In genomic region chr4:2041234-2042130, GRCh38 we compare ENCODE assay signal across 8 cellular contexts. TPM values are rescaled to one million over a fixed set of nuclear protein-coding genes. Genes with fewer than 3 reads are reported as not detected.
A peak's percentile ranks its signal among the peaks of the same experiment; 100 is the strongest.
DNase-seq lines count a peak whose midpoint lies in the region; ATAC-seq and TF ChIP-seq lines count a peak whose summit lies in the region.

No MANE protein-coding gene starts in this region.

- no peaks in the 10 kb centered on the region for H3K36me3 Mint-ChIP-seq in activated T-helper 1 cell treated with anti-CD3 and anti-CD28 coated beads, Interleukin-12 subunit alpha, Interleukin-12 subunit beta, Interleukin-2, Interleukin-4 antibody, amounts not matched to agents 30 ng/mL and 10 ng/mL and 1 ng/mL, durations not matched to agents 14 hours and 24 hours and 36 hours (ENCODE audit: low read depth)
- H3K36me3 Mint-ChIP-seq in naive thymus-derived CD8-positive, alpha-beta T cell, result peaks cover 0 to 2% (median 0%) of the 10 kb centered on the region in 3 donors
- H3K36me3 Mint-ChIP-seq in stimulated activated effector memory CD8-positive, alpha-beta T cell treated with anti-CD3 and anti-CD28 coated beads, Interleukin-12 subunit alpha, Interleukin-12 subunit beta, amount 100 ng/mL, for 72 hours, result no peaks in the 10 kb centered on the region

- peaks cover 7% of the 10 kb centered on the region for H3K4me1 Mint-ChIP-seq in activated T-helper 1 cell treated with anti-CD3 and anti-CD28 coated beads, Interleukin-12 subunit alpha, Interleukin-12 subunit beta, Interleukin-2, Interleukin-4 antibody, amounts not matched to agents 30 ng/mL and 10 ng/mL and 1 ng/mL, durations not matched to agents 14 hours and 24 hours and 36 hours (ENCODE audit: low read depth)
- peaks cover 0 to 7% (median 3%) of the 10 kb centered on the region in 4 donors for H3K4me1 Mint-ChIP-seq in naive thymus-derived CD8-positive, alpha-beta T cell
- H3K4me1 Mint-ChIP-seq in stimulated activated effector memory CD8-positive, alpha-beta T cell treated with anti-CD3 and anti-CD28 coated beads, Interleukin-12 subunit alpha, Interleukin-12 subunit beta, amount 100 ng/mL, for 72 hours, result no peaks in the 10 kb centered on the region

- ATAC-seq in GM19023 (IDR thresholded peaks at IDR 0.05; ENCODE audit: unreplicated experiment), result peak; percentile 53
- peak; percentile 66 to 68 for ATAC-seq in naive thymus-derived CD8-positive, alpha-beta T cell
- ATAC-seq in stimulated activated effector memory CD8-positive, alpha-beta T cell treated with anti-CD3 and anti-CD28 coated beads, Interleukin-12 subunit alpha, Interleukin-12 subunit beta, amount 100 ng/mL, for 72 hours, result peak; percentile 81

- peak overlapping the region; percentile 92 for H3K4me3 ChIP-seq in AG09309 (ENCODE audit: control insufficient read depth, low read depth, low read length)
- peak overlapping the region; percentile 86 to 99 (median 94) for H3K4me3 ChIP-seq in Peyer's patch
- H3K4me3 ChIP-seq in fibroblast of pulmonary artery (replicated peaks; ENCODE audit: low read depth, low read length), result peak overlapping the region; percentile 77

- H3K27me3 Mint-ChIP-seq in activated T-helper 1 cell treated with anti-CD3 and anti-CD28 coated beads, Interleukin-12 subunit alpha, Interleukin-12 subunit beta, Interleukin-2, Interleukin-4 antibody, amounts not matched to agents 30 ng/mL and 10 ng/mL and 1 ng/mL, durations not matched to agents 14 hours and 24 hours and 36 hours (ENCODE audit: insufficient read depth), result peaks cover 31% of the 10 kb centered on the region
- H3K27me3 Mint-ChIP-seq in naive thymus-derived CD8-positive, alpha-beta T cell, result peaks cover 6 to 45% (median 27%) of the 10 kb centered on the region in 5 donors

- no peaks in the 10 kb centered on the region for H3K9me3 Mint-ChIP-seq in activated T-helper 1 cell treated with anti-CD3 and anti-CD28 coated beads, Interleukin-12 subunit alpha, Interleukin-12 subunit beta, Interleukin-2, Interleukin-4 antibody, amounts not matched to agents 30 ng/mL and 10 ng/mL and 1 ng/mL, durations not matched to agents 14 hours and 24 hours and 36 hours
- H3K9me3 Mint-ChIP-seq in naive thymus-derived CD8-positive, alpha-beta T cell, result no peaks in the 10 kb centered on the region
- H3K9me3 Mint-ChIP-seq in stimulated activated effector memory CD8-positive, alpha-beta T cell treated with anti-CD3 and anti-CD28 coated beads, Interleukin-12 subunit alpha, Interleukin-12 subunit beta, amount 100 ng/mL, for 72 hours, result no peaks in the 10 kb centered on the region

- no peaks in the 10 kb centered on the region for H3K9me3 ChIP-seq in Peyer's patch

- peak; percentile 3 for DNase-seq in AG09309 (ENCODE audit: low read depth)
- DNase-seq in HS-5 (ENCODE audit: low read depth), result peak; percentile 49
- peak; percentile 77 to 92 (median 79) for DNase-seq in Peyer's patch
- peak; percentile 87 for DNase-seq in activated T-helper 1 cell treated with anti-CD3 and anti-CD28 coated beads, Interleukin-12 subunit alpha, Interleukin-12 subunit beta, Interleukin-2, Interleukin-4 antibody, amounts not matched to agents 30 ng/mL and 10 ng/mL and 1 ng/mL, durations not matched to agents 14 hours and 24 hours and 36 hours (ENCODE audit: low spot score)
- DNase-seq in fibroblast of pulmonary artery (ENCODE audit: low read depth), result peak; percentile 79
- DNase-seq in naive thymus-derived CD8-positive, alpha-beta T cell, result peak; percentile 62 to 90 (median 74)
- DNase-seq in stimulated activated effector memory CD8-positive, alpha-beta T cell treated with anti-CD3 and anti-CD28 coated beads, Interleukin-12 subunit alpha, Interleukin-12 subunit beta, amount 100 ng/mL, for 72 hours (ENCODE audit: low spot score in 2 of 2), result peak; percentile 84 to 94

- H3K27me3 ChIP-seq in Peyer's patch, result peaks cover 0 to 10% of the 10 kb centered on the region in 2 donors

- no peak for TF ChIP-seq POLR2A in Peyer's patch (IDR thresholded peaks at IDR 0.05)

- no peak overlapping the region for H3K27ac Mint-ChIP-seq in activated T-helper 1 cell treated with anti-CD3 and anti-CD28 coated beads, Interleukin-12 subunit alpha, Interleukin-12 subunit beta, Interleukin-2, Interleukin-4 antibody, amounts not matched to agents 30 ng/mL and 10 ng/mL and 1 ng/mL, durations not matched to agents 14 hours and 24 hours and 36 hours
- H3K27ac Mint-ChIP-seq in naive thymus-derived CD8-positive, alpha-beta T cell, result peak overlapping the region in 5 of 10 donors; percentile 20 to 70 (median 47)
- no peak overlapping the region for H3K27ac Mint-ChIP-seq in stimulated activated effector memory CD8-positive, alpha-beta T cell treated with anti-CD3 and anti-CD28 coated beads, Interleukin-12 subunit alpha, Interleukin-12 subunit beta, amount 100 ng/mL, for 72 hours

- H3K4me3 Mint-ChIP-seq in activated T-helper 1 cell treated with anti-CD3 and anti-CD28 coated beads, Interleukin-12 subunit alpha, Interleukin-12 subunit beta, Interleukin-2, Interleukin-4 antibody, amounts not matched to agents 30 ng/mL and 10 ng/mL and 1 ng/mL, durations not matched to agents 14 hours and 24 hours and 36 hours, result peak overlapping the region; percentile 84
- H3K4me3 Mint-ChIP-seq in naive thymus-derived CD8-positive, alpha-beta T cell, result peak overlapping the region; percentile 65 to 84 (median 81)
- H3K4me3 Mint-ChIP-seq in stimulated activated effector memory CD8-positive, alpha-beta T cell treated with anti-CD3 and anti-CD28 coated beads, Interleukin-12 subunit alpha, Interleukin-12 subunit beta, amount 100 ng/mL, for 72 hours, result peak overlapping the region; percentile 78

- H3K36me3 ChIP-seq in Peyer's patch, result no peaks in the 10 kb centered on the region

- POLR2A ChIA-PET in naive thymus-derived CD8-positive, alpha-beta T cell (lab: Charles Lee), result interaction anchor here (1.3 kb wide), 1 partner anchor 32 kb away, joined by 5 read pairs; no protein-coding TSS in a partner anchor

- intact Hi-C loops in activated T-helper 1 cell treated with anti-CD3 and anti-CD28 coated beads, Interleukin-12 subunit alpha, Interleukin-12 subunit beta, Interleukin-2, Interleukin-4 antibody, amounts not matched to agents 30 ng/mL and 10 ng/mL and 1 ng/mL, durations not matched to agents 14 hours and 24 hours and 36 hours (cut with micrococcal nuclease), result loop anchor here (1.0 to 5.0 kb wide), 7 partner anchors 17 to 706 kb away; partner anchors contain the start of genes MXD4 and NAT8L

- H3K27ac ChIP-seq in Peyer's patch, result peak overlapping the region in 3 of 4 donors; percentile 17 to 67 (median 55)

- H3K4me1 ChIP-seq in Peyer's patch, result peaks cover 0 to 28% (median 20%) of the 10 kb centered on the region in 4 donors

- no peak for TF ChIP-seq CTCF in AG09309 (IDR thresholded peaks at IDR 0.05; ENCODE audit: control insufficient read depth, insufficient read depth, low read depth, low read length, missing control alignments)
- TF ChIP-seq CTCF in Peyer's patch (IDR thresholded peaks at IDR 0.05), result no peak
- TF ChIP-seq CTCF in fibroblast of pulmonary artery (IDR thresholded peaks at IDR 0.05; ENCODE audit: low read length, missing control alignments), result no peak

RNA-seq across cellular contexts. Expression of gene NAT8L, which starts 17.6 kb away (rescaled TPM):
- under 1 TPM in 1 of 4 donors, not detected in 3; 0.27 TPM for total RNA-seq in Peyer's patch
- 7.4 and 8.0 TPM in 2 replicates for total RNA-seq in activated T-helper 1 cell treated with anti-CD3 and anti-CD28 coated beads, Interleukin-12 subunit alpha, Interleukin-12 subunit beta, Interleukin-2, Interleukin-4 antibody, amounts not matched to agents 30 ng/mL and 10 ng/mL and 1 ng/mL, durations not matched to agents 14 hours and 24 hours and 36 hours
- under 1 TPM in 1 of 2 experiments, not detected in 1; 0.05 TPM for total RNA-seq in naive thymus-derived CD8-positive, alpha-beta T cell
- not detected for polyA plus RNA-seq in naive thymus-derived CD8-positive, alpha-beta T cell

RNA-seq across cellular contexts. Expression of gene NELFA, which starts 32.7 kb away (rescaled TPM):
- total RNA-seq in Peyer's patch, result 10 to 100 TPM; 27.7 to 56.9 (median 42.8) TPM
- total RNA-seq in activated T-helper 1 cell treated with anti-CD3 and anti-CD28 coated beads, Interleukin-12 subunit alpha, Interleukin-12 subunit beta, Interleukin-2, Interleukin-4 antibody, amounts not matched to agents 30 ng/mL and 10 ng/mL and 1 ng/mL, durations not matched to agents 14 hours and 24 hours and 36 hours, result 52.9 and 55.4 TPM in 2 replicates
- total RNA-seq in naive thymus-derived CD8-positive, alpha-beta T cell, result 10 to 100 TPM; 46.1 to 47.9 TPM
- polyA plus RNA-seq in naive thymus-derived CD8-positive, alpha-beta T cell, result 10 to 100 TPM; 20.1 to 37.8 (median 27.7) TPM

Comparison
In these comparisons a context has a peak if more than half of its experiments do, and no peak if none do; other contexts are left out.
1. Peak in every context shown above with its lines: DNase-seq, ATAC-seq, H3K4me3 ChIP-seq and H3K27ac ChIP-seq.
2. DNase-seq: peak in every context shown above with its lines; median percentile 89 in stimulated activated effector memory CD8-positive, alpha-beta T cell treated with anti-CD3 and anti-CD28 coated beads, Interleukin-12 subunit alpha, Interleukin-12 subunit beta, amount 100 ng/mL, for 72 hours; 87 in activated T-helper 1 cell treated with anti-CD3 and anti-CD28 coated beads, Interleukin-12 subunit alpha, Interleukin-12 subunit beta, Interleukin-2, Interleukin-4 antibody, amounts not matched to agents 30 ng/mL and 10 ng/mL and 1 ng/mL, durations not matched to agents 14 hours and 24 hours and 36 hours; 79 in Peyer's patch; 79 in fibroblast of pulmonary artery; 74 in naive thymus-derived CD8-positive, alpha-beta T cell; 49 in HS-5; 3 in AG09309.